In genomic region chr7:12556139-12556792, GRCh38 we compare ENCODE assay signal across 1 cellular context. TPM values are rescaled to one million over a fixed set of nuclear protein-coding genes. Genes with fewer than 3 reads are reported as not detected.
"Had no signal": no experiment of that assay in that cellular context is flagged by ENCODE, and none has a peak within 500 bp of the region (broad histone marks: within the 10 kb centered on the region; RNA-seq: fewer than 3 reads in every experiment).

No MANE protein-coding gene starts in this region.

RNA-seq across cellular contexts. Expression of gene SCIN, which starts 14.3 kb away (rescaled TPM):
- polyA plus RNA-seq: keratinocyte had no signal
